1 cellular context compared by ENCODE assay signal in the genomic region with DNA sequence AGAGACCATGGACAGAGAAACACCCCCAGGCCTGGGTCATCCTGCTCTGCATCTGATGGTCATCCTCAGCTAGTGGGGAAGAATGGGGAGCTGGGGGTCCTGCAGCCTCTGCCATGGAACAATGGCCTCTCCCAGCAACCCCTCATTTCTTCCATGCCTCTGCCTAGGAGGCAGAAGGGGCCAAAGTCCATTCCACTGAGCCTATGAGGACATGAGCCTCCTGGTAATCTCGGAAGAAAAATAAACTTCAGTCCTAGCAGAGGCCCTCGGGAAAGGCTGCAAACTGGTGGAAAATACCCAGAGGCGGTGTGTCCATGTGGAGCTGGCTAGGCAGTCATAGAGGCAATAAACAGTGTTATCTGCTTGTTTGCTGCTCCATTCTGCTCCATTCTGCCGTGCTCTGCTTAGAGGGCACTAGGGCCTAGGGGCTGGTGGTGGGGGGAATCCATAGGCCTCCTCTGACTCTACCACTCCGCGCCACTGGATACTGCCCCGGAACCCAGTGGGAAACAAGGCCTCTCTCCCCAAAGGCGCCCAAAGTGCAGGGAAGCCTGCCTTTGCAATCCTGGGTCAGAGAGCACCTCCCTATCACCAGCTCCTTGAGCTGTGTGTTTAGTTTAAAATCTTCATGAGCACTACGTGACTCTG.
TF ChIP-seq lines count a peak whose summit lies in the region.

No MANE protein-coding gene starts in this region.

TF ChIP-seq in HepG2, 621 proteins besides CTCF, POLR2A, EP300 and RAD21 (continued from another document and continues in another):
- TF ChIP-seq, protein P1, sequence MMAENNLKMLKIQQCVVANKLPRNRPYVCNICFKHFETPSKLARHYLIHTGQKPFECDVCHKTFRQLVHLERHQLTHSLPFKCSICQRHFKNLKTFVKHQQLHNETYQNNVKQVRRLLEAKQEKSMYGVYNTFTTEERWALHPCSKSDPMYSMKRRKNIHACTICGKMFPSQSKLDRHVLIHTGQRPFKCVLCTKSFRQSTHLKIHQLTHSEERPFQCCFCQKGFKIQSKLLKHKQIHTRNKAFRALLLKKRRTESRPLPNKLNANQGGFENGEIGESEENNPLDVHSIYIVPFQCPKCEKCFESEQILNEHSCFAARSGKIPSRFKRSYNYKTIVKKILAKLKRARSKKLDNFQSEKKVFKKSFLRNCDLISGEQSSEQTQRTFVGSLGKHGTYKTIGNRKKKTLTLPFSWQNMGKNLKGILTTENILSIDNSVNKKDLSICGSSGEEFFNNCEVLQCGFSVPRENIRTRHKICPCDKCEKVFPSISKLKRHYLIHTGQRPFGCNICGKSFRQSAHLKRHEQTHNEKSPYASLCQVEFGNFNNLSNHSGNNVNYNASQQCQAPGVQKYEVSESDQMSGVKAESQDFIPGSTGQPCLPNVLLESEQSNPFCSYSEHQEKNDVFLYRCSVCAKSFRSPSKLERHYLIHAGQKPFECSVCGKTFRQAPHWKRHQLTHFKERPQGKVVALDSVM (CRISPR knock-in tag; IDR thresholded peaks at IDR 0.05), result 0 out of 2 replicates have a peak, but pooled peaks have one; percentile 16
- TF ChIP-seq SALL1 (CRISPR knock-in tag; IDR thresholded peaks at IDR 0.05), result peak; percentile 51
- TF ChIP-seq SOX5 (CRISPR knock-in tag; IDR thresholded peaks at IDR 0.05; ENCODE audit: borderline replicate concordance), result no peak; the same call in 1 of the 2 replicates
- TF ChIP-seq, protein P2, sequence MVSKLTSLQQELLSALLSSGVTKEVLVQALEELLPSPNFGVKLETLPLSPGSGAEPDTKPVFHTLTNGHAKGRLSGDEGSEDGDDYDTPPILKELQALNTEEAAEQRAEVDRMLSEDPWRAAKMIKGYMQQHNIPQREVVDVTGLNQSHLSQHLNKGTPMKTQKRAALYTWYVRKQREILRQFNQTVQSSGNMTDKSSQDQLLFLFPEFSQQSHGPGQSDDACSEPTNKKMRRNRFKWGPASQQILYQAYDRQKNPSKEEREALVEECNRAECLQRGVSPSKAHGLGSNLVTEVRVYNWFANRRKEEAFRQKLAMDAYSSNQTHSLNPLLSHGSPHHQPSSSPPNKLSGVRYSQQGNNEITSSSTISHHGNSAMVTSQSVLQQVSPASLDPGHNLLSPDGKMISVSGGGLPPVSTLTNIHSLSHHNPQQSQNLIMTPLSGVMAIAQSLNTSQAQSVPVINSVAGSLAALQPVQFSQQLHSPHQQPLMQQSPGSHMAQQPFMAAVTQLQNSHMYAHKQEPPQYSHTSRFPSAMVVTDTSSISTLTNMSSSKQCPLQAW (CRISPR knock-in tag; IDR thresholded peaks at IDR 0.05), result no peak
- no peak for TF ChIP-seq ZKSCAN8 (CRISPR knock-in tag; IDR thresholded peaks at IDR 0.05; ENCODE audit: borderline replicate concordance)
- TF ChIP-seq JUNB (CRISPR knock-in tag; IDR thresholded peaks at IDR 0.05; ENCODE audit: borderline replicate concordance), result no peak
- no peak for TF ChIP-seq ZSCAN21 (CRISPR knock-in tag; IDR thresholded peaks at IDR 0.05; ENCODE audit: borderline replicate concordance)
- TF ChIP-seq REL (CRISPR knock-in tag; conservative IDR thresholded peaks at IDR 0.05), result no peak
- no peak for TF ChIP-seq ZNF513 (CRISPR knock-in tag; conservative IDR thresholded peaks at IDR 0.05)
- no peak for TF ChIP-seq HNRNPH1 (optimal IDR thresholded peaks at IDR 0.05; ENCODE audit: low read depth, low read length)
- TF ChIP-seq NFE2 (CRISPR knock-in tag; IDR thresholded peaks at IDR 0.05), result no peak
- no peak for TF ChIP-seq ZNF703 (CRISPR knock-in tag; IDR thresholded peaks at IDR 0.05; ENCODE audit: borderline replicate concordance)
- TF ChIP-seq HMG20A (CRISPR knock-in tag; IDR thresholded peaks at IDR 0.05; ENCODE audit: borderline replicate concordance), result peak; percentile 18; the same call in 1 of the 2 replicates
- TF ChIP-seq, protein P3, sequence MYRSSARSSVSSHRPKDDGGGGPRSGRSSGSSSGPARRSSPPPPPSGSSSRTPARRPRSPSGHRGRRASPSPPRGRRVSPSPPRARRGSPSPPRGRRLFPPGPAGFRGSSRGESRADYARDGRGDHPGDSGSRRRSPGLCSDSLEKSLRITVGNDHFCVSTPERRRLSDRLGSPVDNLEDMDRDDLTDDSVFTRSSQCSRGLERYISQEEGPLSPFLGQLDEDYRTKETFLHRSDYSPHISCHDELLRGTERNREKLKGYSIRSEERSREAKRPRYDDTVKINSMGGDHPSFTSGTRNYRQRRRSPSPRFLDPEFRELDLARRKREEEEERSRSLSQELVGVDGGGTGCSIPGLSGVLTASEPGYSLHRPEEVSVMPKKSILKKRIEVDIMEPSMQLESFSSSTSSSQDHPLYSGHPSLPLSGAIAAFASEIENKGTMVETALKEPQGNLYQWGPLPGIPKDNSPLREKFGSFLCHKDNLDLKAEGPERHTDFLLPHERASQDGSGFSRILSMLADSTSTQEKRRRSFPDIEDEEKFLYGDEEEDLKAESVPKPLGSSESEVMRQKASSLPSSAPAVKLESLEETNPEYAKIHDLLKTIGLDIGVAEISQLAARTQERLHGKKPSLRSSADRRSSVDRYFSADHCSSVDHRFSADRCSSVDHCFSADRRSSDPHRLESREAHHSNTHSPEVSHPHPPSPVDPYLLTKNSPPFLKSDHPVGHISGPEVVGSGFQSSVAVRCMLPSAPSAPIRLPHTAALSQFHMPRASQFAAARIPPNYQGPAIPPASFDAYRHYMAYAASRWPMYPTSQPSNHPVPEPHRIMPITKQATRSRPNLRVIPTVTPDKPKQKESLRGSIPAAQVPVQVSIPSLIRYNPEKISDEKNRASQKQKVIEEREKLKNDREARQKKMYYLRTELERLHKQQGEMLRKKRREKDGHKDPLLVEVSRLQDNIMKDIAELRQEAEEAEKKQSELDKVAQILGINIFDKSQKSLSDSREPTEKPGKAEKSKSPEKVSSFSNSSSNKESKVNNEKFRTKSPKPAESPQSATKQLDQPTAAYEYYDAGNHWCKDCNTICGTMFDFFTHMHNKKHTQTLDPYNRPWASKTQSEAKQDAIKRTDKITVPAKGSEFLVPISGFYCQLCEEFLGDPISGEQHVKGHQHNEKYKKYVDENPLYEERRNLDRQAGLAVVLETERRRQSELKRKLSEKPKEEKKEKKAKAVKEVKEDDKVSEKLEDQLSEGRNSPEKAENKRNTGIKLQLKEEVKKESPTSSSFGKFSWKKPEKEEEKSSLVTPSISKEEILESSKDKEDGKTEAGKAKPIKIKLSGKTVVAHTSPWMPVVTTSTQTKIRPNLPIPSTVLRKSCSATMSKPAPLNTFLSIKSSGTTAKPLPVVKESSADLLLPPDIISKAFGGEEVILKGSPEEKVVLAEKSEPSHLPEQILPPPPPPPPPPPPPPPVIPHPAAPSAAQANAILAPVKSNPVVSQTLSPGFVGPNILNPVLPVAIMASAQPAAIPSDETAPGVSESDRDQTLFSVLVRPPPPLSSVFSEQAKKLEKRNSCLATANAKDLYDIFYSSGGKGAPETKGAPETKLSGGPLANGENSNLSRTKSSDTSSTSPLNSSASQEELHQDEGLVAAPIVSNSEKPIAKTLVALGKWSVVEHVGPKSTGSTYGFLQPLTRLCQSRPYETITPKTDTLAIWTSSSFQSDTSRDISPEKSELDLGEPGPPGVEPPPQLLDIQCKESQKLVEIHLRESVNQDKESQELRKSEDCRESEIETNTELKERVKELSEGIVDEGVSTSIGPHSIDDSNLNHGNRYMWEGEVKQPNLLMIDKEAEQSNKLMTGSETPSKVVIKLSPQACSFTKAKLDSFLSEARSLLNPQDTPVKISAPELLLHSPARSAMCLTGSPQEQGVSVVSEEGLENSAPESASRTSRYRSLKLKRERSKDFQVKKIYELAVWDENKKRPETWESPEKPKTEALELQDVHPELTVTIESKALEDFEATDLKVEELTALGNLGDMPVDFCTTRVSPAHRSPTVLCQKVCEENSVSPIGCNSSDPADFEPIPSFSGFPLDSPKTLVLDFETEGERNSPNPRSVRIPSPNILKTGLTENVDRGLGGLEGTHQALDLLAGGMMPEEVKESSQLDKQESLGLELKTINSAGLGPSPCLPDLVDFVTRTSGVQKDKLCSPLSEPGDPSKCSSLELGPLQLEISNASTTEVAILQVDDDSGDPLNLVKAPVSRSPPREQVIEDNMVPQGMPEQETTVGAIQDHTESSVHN (CRISPR knock-in tag; IDR thresholded peaks at IDR 0.05), result no peak
- no peak for TF ChIP-seq PRDM10 (CRISPR knock-in tag; IDR thresholded peaks at IDR 0.05; ENCODE audit: low read depth)
- no peak for TF ChIP-seq SRSF1 (optimal IDR thresholded peaks at IDR 0.05; ENCODE audit: low read depth, low read length)
- no peak for TF ChIP-seq KLF12 (CRISPR knock-in tag; IDR thresholded peaks at IDR 0.05; ENCODE audit: borderline replicate concordance)
- TF ChIP-seq SMARCC2 (IDR thresholded peaks at IDR 0.05), result no peak
- peak; percentile 60; the same call in 1 of the 2 replicates for TF ChIP-seq ZMYM3 (CRISPR knock-in tag; IDR thresholded peaks at IDR 0.05)
- TF ChIP-seq, protein P4, sequence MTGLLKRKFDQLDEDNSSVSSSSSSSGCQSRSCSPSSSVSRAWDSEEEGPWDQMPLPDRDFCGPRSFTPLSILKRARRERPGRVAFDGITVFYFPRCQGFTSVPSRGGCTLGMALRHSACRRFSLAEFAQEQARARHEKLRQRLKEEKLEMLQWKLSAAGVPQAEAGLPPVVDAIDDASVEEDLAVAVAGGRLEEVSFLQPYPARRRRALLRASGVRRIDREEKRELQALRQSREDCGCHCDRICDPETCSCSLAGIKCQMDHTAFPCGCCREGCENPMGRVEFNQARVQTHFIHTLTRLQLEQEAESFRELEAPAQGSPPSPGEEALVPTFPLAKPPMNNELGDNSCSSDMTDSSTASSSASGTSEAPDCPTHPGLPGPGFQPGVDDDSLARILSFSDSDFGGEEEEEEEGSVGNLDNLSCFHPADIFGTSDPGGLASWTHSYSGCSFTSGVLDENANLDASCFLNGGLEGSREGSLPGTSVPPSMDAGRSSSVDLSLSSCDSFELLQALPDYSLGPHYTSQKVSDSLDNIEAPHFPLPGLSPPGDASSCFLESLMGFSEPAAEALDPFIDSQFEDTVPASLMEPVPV (CRISPR knock-in tag; IDR thresholded peaks at IDR 0.05), result 0 out of 2 replicates have a peak, but pooled peaks have one; percentile 24
- TF ChIP-seq ZNF296 (CRISPR knock-in tag; conservative IDR thresholded peaks at IDR 0.05), result no peak
- TF ChIP-seq HDAC6 (IDR thresholded peaks at IDR 0.05; ENCODE audit: low read depth, low read length), result no peak
- 0 out of 2 replicates have a peak, but pooled peaks have one; percentile 75 for TF ChIP-seq ZNF816 (CRISPR knock-in tag; IDR thresholded peaks at IDR 0.05; ENCODE audit: borderline replicate concordance)
- 0 out of 2 replicates have a peak, but pooled peaks have one; percentile 37 for TF ChIP-seq MIER3 (CRISPR knock-in tag; IDR thresholded peaks at IDR 0.05; ENCODE audit: borderline replicate concordance)
- TF ChIP-seq JUND (CRISPR knock-in tag; IDR thresholded peaks at IDR 0.05), result peak; percentile 49
- 0 out of 2 replicates have a peak, but pooled peaks have one; percentile 51 for TF ChIP-seq ZBTB20 (CRISPR knock-in tag; IDR thresholded peaks at IDR 0.05; ENCODE audit: borderline replicate concordance, low read depth)
- TF ChIP-seq BORCS8-MEF2B (CRISPR knock-in tag; IDR thresholded peaks at IDR 0.05), result peak; percentile 28; the same call in 1 of the 2 replicates
- TF ChIP-seq ZNF263 (CRISPR knock-in tag; IDR thresholded peaks at IDR 0.05), result 0 out of 2 replicates have a peak, but pooled peaks have one; percentile 6
- TF ChIP-seq, protein P5, sequence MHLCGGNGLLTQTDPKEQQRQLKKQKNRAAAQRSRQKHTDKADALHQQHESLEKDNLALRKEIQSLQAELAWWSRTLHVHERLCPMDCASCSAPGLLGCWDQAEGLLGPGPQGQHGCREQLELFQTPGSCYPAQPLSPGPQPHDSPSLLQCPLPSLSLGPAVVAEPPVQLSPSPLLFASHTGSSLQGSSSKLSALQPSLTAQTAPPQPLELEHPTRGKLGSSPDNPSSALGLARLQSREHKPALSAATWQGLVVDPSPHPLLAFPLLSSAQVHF (CRISPR knock-in tag; IDR thresholded peaks at IDR 0.05), result no peak
- TF ChIP-seq TAF1 (CRISPR knock-in tag; IDR thresholded peaks at IDR 0.05), result peak; percentile 37
- TF ChIP-seq NCOR1 (IDR thresholded peaks at IDR 0.05; ENCODE audit: borderline replicate concordance, low read length), result peak; percentile 62; the same call in 1 of the 2 replicates
- TF ChIP-seq ZNF335 (CRISPR knock-in tag; IDR thresholded peaks at IDR 0.05), result no peak
- TF ChIP-seq LCORL (IDR thresholded peaks at IDR 0.05), result no peak
- TF ChIP-seq LCORL (CRISPR knock-in tag; IDR thresholded peaks at IDR 0.05), result peak; percentile 43; the same call in 1 of the 2 replicates
- peak; percentile 90 for TF ChIP-seq ZFX (CRISPR knock-in tag; IDR thresholded peaks at IDR 0.05; ENCODE audit: low read depth)
- TF ChIP-seq ZNF878 (CRISPR knock-in tag; IDR thresholded peaks at IDR 0.05), result 0 out of 2 replicates have a peak, but pooled peaks have one; percentile 31
- TF ChIP-seq RXRA (CRISPR knock-in tag; IDR thresholded peaks at IDR 0.05), result 0 out of 2 replicates have a peak, but pooled peaks have one; percentile 13
